24 cellular contexts compared by ENCODE assay signal in genomic region chr1:213679153-213679552, GRCh38.
DNase-seq lines count a peak whose midpoint lies in the region; ATAC-seq, FAIRE-seq and TF ChIP-seq lines count a peak whose summit lies in the region.
"Had no signal": no experiment of that assay in that cellular context is flagged by ENCODE, and none has a peak within 500 bp of the region (broad histone marks: within the 10 kb centered on the region; RNA-seq: fewer than 3 reads in every experiment).

No MANE protein-coding gene starts in this region.

- no peaks in the 10 kb centered on the region for H3K27me3 ChIP-seq in liver (ENCODE audit: control insufficient read depth in 4 of 4, insufficient read depth in 4 of 4, low read length in 3 of 4)

- DNase-seq in D721Med (ENCODE audit: insufficient read length, low spot score) (no peak), left lobe of liver (ENCODE audit: low spot score) (peak; percentile 65), ecto neural progenitor cell (ENCODE audit: low spot score) (no peak), mucosa of descending colon (no peak), GM13977 (ENCODE audit: low spot score) (no peak)
- DNase-seq: AML-193; Caco-2; Calu3; CD4-positive, alpha-beta T cell; CD8-positive, alpha-beta T cell; DMS 273 treated with DMSO at 0.1 percent for 48 hours; DMS153; DMS53; DMS79; DND-41; EL; GDM1 had no signal

- H3K4me1 ChIP-seq in liver (ENCODE audit: control insufficient read depth in 4 of 4, insufficient read depth in 4 of 4, low read length in 3 of 4) (peaks cover 2 to 18% (median 13%) of the 10 kb centered on the region in 4 donors), mucosa of descending colon (ENCODE audit: low read depth) (peaks cover 9% of the 10 kb centered on the region)
- H3K4me1 ChIP-seq: A549 had no signal

- WGBS in liver, result 24% methylated on average over 3 of the region's 3 CpGs

- TF ChIP-seq RAD21 in liver (IDR thresholded peaks at IDR 0.05), result peak; percentile 67 to 68

- H3K4me3 ChIP-seq in liver (ENCODE audit: low read depth in 1 of 3, low read length in 3 of 3) (no peak overlapping the region), mucosa of descending colon (no peak overlapping the region)
- H3K4me3 ChIP-seq: A549; BLaER1 treated with 17β-estradiol and CSF1 and Interleukin-3, amounts not matched to agents 10 nM and 100 nM; GM12878 had no signal

- peak; percentile 89 for ATAC-seq in left lobe of liver
- ATAC-seq in mucosa of descending colon, result no peak
- ATAC-seq: A549; CD8-positive, alpha-beta T cell; GM12878 had no signal

- no peaks in the 10 kb centered on the region for H3K9me3 ChIP-seq in liver (ENCODE audit: control insufficient read depth in 4 of 4, low read length in 3 of 4)
- H3K9me3 ChIP-seq in mucosa of descending colon, result no peaks in the 10 kb centered on the region
- H3K9me3 ChIP-seq: A549 had no signal

- in situ Hi-C loops in GM13977 (cut with MboI; ENCODE audit: low pct_unique_long_range_greater_than_20kb, low sequenced_read_pairs, unreplicated experiment), result no loop called here

- peak overlapping the region; percentile 59 to 77 for H3K27ac ChIP-seq in liver (ENCODE audit: low read depth in 1 of 2, low read length in 2 of 2)
- H3K27ac ChIP-seq: 22Rv1; A549; BLaER1 treated with 17β-estradiol and CSF1 and Interleukin-3, amounts not matched to agents 10 nM and 100 nM; C4-2B had no signal

- H3K36me3 ChIP-seq in liver (ENCODE audit: control insufficient read depth in 4 of 4, insufficient read depth in 3 of 4, low read depth in 1 of 4, low read length in 3 of 4) (no peaks in the 10 kb centered on the region), mucosa of descending colon (ENCODE audit: low read depth) (no peaks in the 10 kb centered on the region)
- H3K36me3 ChIP-seq: BLaER1 treated with 17β-estradiol and CSF1 and Interleukin-3, amounts not matched to agents 10 nM and 100 nM had no signal

- intact Hi-C loops in mucosa of descending colon (cut with DNase I, micrococcal nuclease), result no loop called here

- TF ChIP-seq CTCF in D721Med (IDR thresholded peaks at IDR 0.05; ENCODE audit: insufficient read depth, missing control alignments) (no peak), liver (IDR thresholded peaks at IDR 0.05; ENCODE audit: low read depth, low read length, missing input control) (no peak), mucosa of descending colon (IDR thresholded peaks at IDR 0.05) (no peak), GM13977 (IDR thresholded peaks at IDR 0.05; ENCODE audit: extremely low read depth, insufficient read depth, missing control alignments) (no peak)

- peak; percentile 67 for FAIRE-seq in D721Med (lab: Jason Lieb, UNC)
- FAIRE-seq: A549, GM12878, GM18507 had no signal

- no peak overlapping the region for H3K9ac ChIP-seq in liver (ENCODE audit: low read depth in 1 of 2, low read length in 2 of 2)
- H3K9ac ChIP-seq: BLaER1 treated with 17β-estradiol and CSF1 and Interleukin-3, amounts not matched to agents 10 nM and 100 nM had no signal

TF ChIP-seq in liver, 16 proteins besides CTCF, POLR2A, EP300 and RAD21:
- peak; percentile 65 for TF ChIP-seq HNF4G (IDR thresholded peaks at IDR 0.05)
- no peak for TF ChIP-seq ATF3 (IDR thresholded peaks at IDR 0.05)
- TF ChIP-seq REST (IDR thresholded peaks at IDR 0.05), result peak; percentile 51
- peak; percentile 95 for TF ChIP-seq MAX (IDR thresholded peaks at IDR 0.05)
- TF ChIP-seq SP1 (IDR thresholded peaks at IDR 0.05), result peak; percentile 83
- TF ChIP-seq NR2F2 (IDR thresholded peaks at IDR 0.05), result peak; percentile 45
- peak; percentile 59 for TF ChIP-seq FOXA1 (IDR thresholded peaks at IDR 0.05)
- peak; percentile 77 for TF ChIP-seq FOXA2 (IDR thresholded peaks at IDR 0.05)
- peak; percentile 91 for TF ChIP-seq YY1 (IDR thresholded peaks at IDR 0.05)
- peak; percentile 89 to 97 for TF ChIP-seq RXRA (IDR thresholded peaks at IDR 0.05)
- no peak for TF ChIP-seq TAF1 (conservative IDR thresholded peaks at IDR 0.05)
- peak in 1 of 2 donors; percentile 72 for TF ChIP-seq EGR1 (IDR thresholded peaks at IDR 0.05; ENCODE audit: low read depth in 2 of 2)
- TF ChIP-seq HNF4A (conservative IDR thresholded peaks at IDR 0.05), result peak; percentile 90 to 96
- peak in 1 of 2 donors; percentile 41 for TF ChIP-seq GABPA (IDR thresholded peaks at IDR 0.05 in 1 of 2, conservative IDR thresholded peaks at IDR 0.05 in 1 of 2)
- peak; percentile 47 to 83 for TF ChIP-seq JUND (IDR thresholded peaks at IDR 0.05)
- peak; percentile 80 for TF ChIP-seq ZBTB33 (IDR thresholded peaks at IDR 0.05)
